Comparison of ENCODE assay signal across 9 cellular contexts in the genomic region with DNA sequence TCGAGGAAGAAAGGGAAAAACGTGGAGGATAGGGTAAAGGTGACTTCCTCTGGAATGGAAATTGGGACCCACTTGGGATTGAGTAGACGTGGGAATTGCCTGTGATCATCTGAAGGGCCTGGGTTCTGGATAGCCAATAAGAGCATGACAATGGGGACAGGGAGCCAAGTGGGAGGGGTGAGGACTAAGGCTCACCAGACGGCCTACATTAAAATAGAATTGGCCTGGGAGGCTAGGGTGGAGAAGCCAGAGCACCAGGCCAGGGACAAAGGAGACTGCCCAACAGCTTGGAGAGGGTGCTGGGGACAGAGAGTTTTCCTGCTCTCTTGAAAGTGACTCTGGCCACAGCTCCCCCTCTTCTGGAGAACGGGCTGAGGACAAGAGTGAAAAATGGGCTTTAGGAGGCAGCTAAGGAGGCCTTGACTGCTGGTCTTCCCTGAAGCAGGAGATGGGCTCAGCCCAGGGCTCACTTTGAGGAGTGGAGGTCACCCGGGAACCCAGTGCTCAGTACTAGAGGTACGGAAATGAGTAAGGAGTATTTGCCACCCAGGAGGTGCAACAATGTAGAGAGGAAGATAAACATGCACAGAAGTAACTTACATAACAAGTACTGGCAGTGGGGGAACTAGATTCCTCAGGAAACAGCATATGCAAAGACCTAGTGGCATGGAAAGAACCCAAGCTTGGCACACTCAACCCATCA. TPM values are rescaled to one million over a fixed set of nuclear protein-coding genes. Genes with fewer than 3 reads are reported as not detected.
A peak's percentile ranks its signal among the peaks of the same experiment; 100 is the strongest.
DNase-seq lines count a peak whose midpoint lies in the region; ATAC-seq and TF ChIP-seq lines count a peak whose summit lies in the region.
"Had no signal": no experiment of that assay in that cellular context is flagged by ENCODE, and none has a peak within 500 bp of the region (broad histone marks: within the 10 kb centered on the region; RNA-seq: fewer than 3 reads in every experiment).

No MANE protein-coding gene starts in this region.

- DNase-seq in heart left ventricle (peak; percentile 65 to 81 (median 78)), gastrocnemius medialis (peak; percentile 75 to 82), AML-193 (lab: John Stamatoyannopoulos, UW) (no peak), NCI-H146 treated with DMSO at 0.1 percent for 48 hours (lab: John Stamatoyannopoulos, UW; ENCODE audit: unreplicated experiment) (no peak), NCI-H524 (lab: John Stamatoyannopoulos, UW) (no peak)
- DNase-seq in stimulated activated CD4-positive, alpha-beta T cell treated with anti-CD3 and anti-CD28 coated beads, Interleukin-4, amount 100 ng/mL, for 1 hour = no peak
- DNase-seq: NCI-H526 treated with DMSO at 0.1 percent for 48 hours had no signal

- peak; percentile 13 for TF ChIP-seq POLR2A in GM18505 (IDR thresholded peaks at IDR 0.05; ENCODE audit: borderline replicate concordance, extremely low read depth, insufficient read depth, insufficient read length)
- peak in 1 of 2 donors; percentile 44 for TF ChIP-seq POLR2A in heart left ventricle (IDR thresholded peaks at IDR 0.05)
- peak; percentile 35 to 44 for TF ChIP-seq POLR2A in gastrocnemius medialis (IDR thresholded peaks at IDR 0.05)

- intact Hi-C loops in heart left ventricle (cut with DNase I) = loop anchor here in 5 of 10 donors (1.0 to 2.0 kb wide), 4 partner anchors 14 to 20 kb away; a partner anchor contains a TSS
- intact Hi-C loops in gastrocnemius medialis (cut with DNase I; ENCODE audit: low total_unique reads) = loop anchor here (1.0 kb wide), 1 partner anchor 19 kb away; a partner anchor contains a TSS

- H3K27me3 ChIP-seq in heart left ventricle (no peaks in the 10 kb centered on the region), gastrocnemius medialis (no peaks in the 10 kb centered on the region)

- no peak for TF ChIP-seq CTCF in heart left ventricle (IDR thresholded peaks at IDR 0.05)
- no peak for TF ChIP-seq CTCF in gastrocnemius medialis (IDR thresholded peaks at IDR 0.05 in 4 of 5, conservative IDR thresholded peaks at IDR 0.05 in 1 of 5)

- in situ Hi-C loops in gastrocnemius medialis (cut with MboI; ENCODE audit: low sequenced_read_pairs in 4 of 4) = no loop called here

- H3K36me3 ChIP-seq in heart left ventricle (peaks cover 0 to 5% (median 0%) of the 10 kb centered on the region in 9 donors), gastrocnemius medialis (no peaks in the 10 kb centered on the region)

- ATAC-seq in GM18505 (IDR thresholded peaks at IDR 0.05; ENCODE audit: unreplicated experiment) (no peak), heart left ventricle (peak; percentile 70 to 87 (median 80)), gastrocnemius medialis (peak; percentile 76 to 80)

- 55 to 64% (median 56%) methylated on average over 7 of the region's 7 CpGs for WGBS in adipose tissue, 3 donors
- WGBS in heart left ventricle, 4 donors = 31 to 49% (median 33%) methylated on average over 7 of the region's 7 CpGs

- H3K9me3 ChIP-seq in heart left ventricle (no peaks in the 10 kb centered on the region), gastrocnemius medialis (no peaks in the 10 kb centered on the region)

- no peak overlapping the region for H3K4me3 ChIP-seq in heart left ventricle
- H3K4me3 ChIP-seq in gastrocnemius medialis = peak overlapping the region in 1 of 4 donors; percentile 36

- H3K27ac ChIP-seq in adipose tissue (ENCODE audit: low read depth, low read length) (peak overlapping the region; percentile 71), heart left ventricle (peak overlapping the region; percentile 74 to 95 (median 91)), gastrocnemius medialis (peak overlapping the region; percentile 81 to 93 (median 87))

- H3K4me1 ChIP-seq in heart left ventricle = peaks cover 13 to 66% (median 50%) of the 10 kb centered on the region in 12 donors
- peaks cover 56% of the 10 kb centered on the region in 2 donors for H3K4me1 ChIP-seq in gastrocnemius medialis

RNA-seq across cellular contexts. Expression of a gene that starts 18.8 kb away (rescaled TPM):
- polyA plus RNA-seq in adipose tissue (1 to 10 TPM in 2 of 3 donors, under 1 TPM in 1; 0.66 to 6.3 (median 4.3) TPM), heart left ventricle (10 to 100 TPM in 1 of 2 donors, 1 to 10 TPM in 1; 9.0 to 14.5 TPM)
- total RNA-seq in heart left ventricle (10 to 100 TPM; 10.1 to 33.2 (median 14.0) TPM), gastrocnemius medialis (10 to 100 TPM in 1 of 4 donors, 1 to 10 TPM in 3; 4.7 to 11.8 (median 5.1) TPM)

RNA-seq across cellular contexts. Expression of a gene that starts 35.3 kb away (rescaled TPM):
- polyA plus RNA-seq in adipose tissue = 1 to 10 TPM; 2.5 to 5.3 (median 3.6) TPM
- 10 to 100 TPM in 2 of 9 donors, 1 to 10 TPM in 7; 5.7 to 12.9 (median 7.4) TPM for total RNA-seq in heart left ventricle
- polyA plus RNA-seq in heart left ventricle = 1 to 10 TPM; 2.9 to 7.3 TPM
- total RNA-seq in gastrocnemius medialis = 10 to 100 TPM; 22.2 to 32.9 (median 29.2) TPM

Comparison
In these comparisons a context has a peak if more than half of its experiments do, and no peak if none do; other contexts are left out.
1. DNase-seq: peak in heart left ventricle (5 of 5) and gastrocnemius medialis (2 of 2); none in stimulated activated CD4-positive, alpha-beta T cell treated with anti-CD3 and anti-CD28 coated beads, Interleukin-4, amount 100 ng/mL, for 1 hour (single experiment), AML-193 (0 of 2), NCI-H146 treated with DMSO at 0.1 percent for 48 hours (single experiment) and NCI-H524 (0 of 2).
2. Peak in every context shown above with its lines, with median percentiles within 50 percentile points of each other: H3K27ac ChIP-seq.